In genomic region chr15:80099246-80099645, GRCh38 we compare ENCODE assay signal across 16 cellular contexts. TPM values are rescaled to one million over a fixed set of nuclear protein-coding genes. Genes with fewer than 3 reads are reported as not detected.
A peak's percentile ranks its signal among the peaks of the same experiment; 100 is the strongest.
DNase-seq lines count a peak whose midpoint lies in the region; ATAC-seq and FAIRE-seq lines count a peak whose summit lies in the region.
"Had no signal": no experiment of that assay in that cellular context is flagged by ENCODE, and none has a peak within 500 bp of the region (broad histone marks: within the 10 kb centered on the region; RNA-seq: fewer than 3 reads in every experiment).

No MANE protein-coding gene starts in this region.

- peaks cover 21% of the 10 kb centered on the region for H3K36me3 Mint-ChIP-seq in activated T-cell treated with anti-CD3 and anti-CD28 coated beads, Interleukin-2, amount 50 U/mL, for 24 hours (ENCODE audit: low read depth)
- H3K36me3 Mint-ChIP-seq in CD8-positive, alpha-beta memory T cell = peaks cover 0 to 25% (median 7%) of the 10 kb centered on the region in 3 donors

- no peaks in the 10 kb centered on the region for H3K9me3 Mint-ChIP-seq in activated T-cell treated with anti-CD3 and anti-CD28 coated beads, Interleukin-2, amount 50 U/mL, for 24 hours
- no peaks in the 10 kb centered on the region for H3K9me3 Mint-ChIP-seq in CD8-positive, alpha-beta memory T cell
- H3K9me3 Mint-ChIP-seq: CD4-positive, alpha-beta T cell had no signal

- no peak overlapping the region for H3K4me3 Mint-ChIP-seq in activated T-cell treated with anti-CD3 and anti-CD28 coated beads, Interleukin-2, amount 50 U/mL, for 24 hours
- H3K4me3 Mint-ChIP-seq in CD8-positive, alpha-beta memory T cell = no peak overlapping the region
- H3K4me3 Mint-ChIP-seq: activated naive CD8-positive, alpha-beta T cell; CD4-positive, alpha-beta T cell had no signal

- intact Hi-C loops in left colon (cut with DNase I, micrococcal nuclease) = no loop called here

- H3K9me3 ChIP-seq in small intestine (ENCODE audit: control insufficient read depth, low read depth) = no peaks in the 10 kb centered on the region
- no peaks in the 10 kb centered on the region for H3K9me3 ChIP-seq in CD8-positive, alpha-beta memory T cell (ENCODE audit: low read length)
- H3K9me3 ChIP-seq: heart right ventricle, right lobe of liver had no signal

- CTCF ChIA-PET in CD8-positive, alpha-beta memory T cell (lab: Charles Lee) = no interaction called here

- no peak for DNase-seq in left colon
- DNase-seq in activated T-cell treated with anti-CD3 and anti-CD28 coated beads, Interleukin-2, amount 50 U/mL, for 24 hours = no peak
- DNase-seq in small intestine = no peak
- DNase-seq in epidermal melanocyte (ENCODE audit: insufficient read length, low spot score) = no peak
- no peak for DNase-seq in CD8-positive, alpha-beta memory T cell
- DNase-seq: activated CD4-positive, alpha-beta T cell treated with anti-CD3 and anti-CD28 coated beads, Interleukin-2, amount 50 U/mL, for 1 hour; CD4-positive, alpha-beta T cell; heart right ventricle; NCI-H226; right lobe of liver; Right ventricle myocardium superior had no signal

- no peak overlapping the region for H3K27ac Mint-ChIP-seq in activated T-cell treated with anti-CD3 and anti-CD28 coated beads, Interleukin-2, amount 50 U/mL, for 24 hours
- no peak overlapping the region for H3K27ac Mint-ChIP-seq in CD8-positive, alpha-beta memory T cell
- H3K27ac Mint-ChIP-seq: activated naive CD8-positive, alpha-beta T cell; CD4-positive, alpha-beta T cell had no signal

- no peak overlapping the region for H3K4me3 ChIP-seq in small intestine (ENCODE audit: low read depth in 1 of 2, low read length in 2 of 2)
- no peak overlapping the region for H3K4me3 ChIP-seq in CD8-positive, alpha-beta memory T cell (ENCODE audit: low read length)
- H3K4me3 ChIP-seq: heart right ventricle, right lobe of liver had no signal

- ATAC-seq in GM18861 (IDR thresholded peaks at IDR 0.05; ENCODE audit: unreplicated experiment) = peak; percentile 28
- ATAC-seq in GM21723 (IDR thresholded peaks at IDR 0.05; ENCODE audit: unreplicated experiment) = peak; percentile 51
- ATAC-seq in HG03565 (IDR thresholded peaks at IDR 0.05; ENCODE audit: unreplicated experiment) = peak; percentile 20
- ATAC-seq in left colon = peak; percentile 29
- ATAC-seq: heart right ventricle had no signal

- WGBS in small intestine, 3 donors = 60 to 75% (median 71%) methylated on average over 2 to 4 of the region's 4 CpGs

- FAIRE-seq in small intestine (lab: Jason Lieb, UNC) = no peak
- FAIRE-seq: urothelium cell line had no signal

- H3K36me3 ChIP-seq in small intestine (ENCODE audit: control insufficient read depth in 2 of 2, insufficient read depth in 2 of 2, low read length in 2 of 2) = peaks cover 0 to 2% of the 10 kb centered on the region in 2 donors
- H3K36me3 ChIP-seq in CD8-positive, alpha-beta memory T cell (ENCODE audit: insufficient read depth, low read length) = no peaks in the 10 kb centered on the region
- H3K36me3 ChIP-seq: right lobe of liver had no signal

- no peak overlapping the region for H3K27ac ChIP-seq in small intestine (ENCODE audit: low read depth in 1 of 2, low read length in 1 of 2)
- H3K27ac ChIP-seq in CD8-positive, alpha-beta memory T cell (ENCODE audit: low read depth, low read length) = no peak overlapping the region
- H3K27ac ChIP-seq: heart right ventricle, right lobe of liver had no signal

- H3K4me1 Mint-ChIP-seq in activated T-cell treated with anti-CD3 and anti-CD28 coated beads, Interleukin-2, amount 50 U/mL, for 24 hours (ENCODE audit: low read depth) = peaks cover 52% of the 10 kb centered on the region
- H3K4me1 Mint-ChIP-seq in CD8-positive, alpha-beta memory T cell = peaks cover 24 to 68% (median 54%) of the 10 kb centered on the region in 3 donors

- H3K27me3 Mint-ChIP-seq in activated T-cell treated with anti-CD3 and anti-CD28 coated beads, Interleukin-2, amount 50 U/mL, for 24 hours = no peaks in the 10 kb centered on the region
- no peaks in the 10 kb centered on the region for H3K27me3 Mint-ChIP-seq in CD8-positive, alpha-beta memory T cell
- H3K27me3 Mint-ChIP-seq: activated naive CD8-positive, alpha-beta T cell; CD4-positive, alpha-beta T cell had no signal

- H3K27me3 ChIP-seq in small intestine (ENCODE audit: control insufficient read depth in 2 of 2, insufficient read depth in 2 of 2, low read length in 2 of 2) = no peaks in the 10 kb centered on the region
- no peaks in the 10 kb centered on the region for H3K27me3 ChIP-seq in CD8-positive, alpha-beta memory T cell (ENCODE audit: insufficient read depth, low read length, poor library complexity, severe bottlenecking)
- H3K27me3 ChIP-seq: heart right ventricle, right lobe of liver had no signal

- H3K4me1 ChIP-seq in small intestine (ENCODE audit: control insufficient read depth in 2 of 2, insufficient read depth in 1 of 2, low read depth in 1 of 2, low read length in 1 of 2) = peaks cover 0 to under 1% of the 10 kb centered on the region in 2 donors
- peaks cover 4% of the 10 kb centered on the region for H3K4me1 ChIP-seq in CD8-positive, alpha-beta memory T cell (ENCODE audit: insufficient read depth, low read length)

- POLR2A ChIA-PET in CD8-positive, alpha-beta memory T cell (lab: Charles Lee) = no interaction called here

RNA-seq across cellular contexts. Expression of gene ZFAND6, which starts 39.8 kb away (rescaled TPM):
- total RNA-seq in left colon = 10 to 100 TPM; 66.7 to 87.1 TPM
- 10 to 100 TPM; 66.9 to 97.3 (median 90.5) TPM for polyA plus RNA-seq in small intestine
- total RNA-seq in CD8-positive, alpha-beta memory T cell = 10 to 100 TPM; 27.5 to 28.6 TPM
- 111 TPM for polyA plus RNA-seq in CD8-positive, alpha-beta memory T cell

RNA-seq across cellular contexts. Expression of gene FAH, which starts 53.6 kb away (rescaled TPM):
- total RNA-seq in left colon = 10 to 100 TPM; 20.5 to 22.4 TPM
- polyA plus RNA-seq in small intestine = 10 to 100 TPM; 26.3 to 54.9 (median 42.5) TPM
- total RNA-seq in CD8-positive, alpha-beta memory T cell = 10 to 100 TPM; 63.8 TPM
- 4.8 TPM for polyA plus RNA-seq in CD8-positive, alpha-beta memory T cell
